ENCODE assay signal across 9 cellular contexts in the genomic region with DNA sequence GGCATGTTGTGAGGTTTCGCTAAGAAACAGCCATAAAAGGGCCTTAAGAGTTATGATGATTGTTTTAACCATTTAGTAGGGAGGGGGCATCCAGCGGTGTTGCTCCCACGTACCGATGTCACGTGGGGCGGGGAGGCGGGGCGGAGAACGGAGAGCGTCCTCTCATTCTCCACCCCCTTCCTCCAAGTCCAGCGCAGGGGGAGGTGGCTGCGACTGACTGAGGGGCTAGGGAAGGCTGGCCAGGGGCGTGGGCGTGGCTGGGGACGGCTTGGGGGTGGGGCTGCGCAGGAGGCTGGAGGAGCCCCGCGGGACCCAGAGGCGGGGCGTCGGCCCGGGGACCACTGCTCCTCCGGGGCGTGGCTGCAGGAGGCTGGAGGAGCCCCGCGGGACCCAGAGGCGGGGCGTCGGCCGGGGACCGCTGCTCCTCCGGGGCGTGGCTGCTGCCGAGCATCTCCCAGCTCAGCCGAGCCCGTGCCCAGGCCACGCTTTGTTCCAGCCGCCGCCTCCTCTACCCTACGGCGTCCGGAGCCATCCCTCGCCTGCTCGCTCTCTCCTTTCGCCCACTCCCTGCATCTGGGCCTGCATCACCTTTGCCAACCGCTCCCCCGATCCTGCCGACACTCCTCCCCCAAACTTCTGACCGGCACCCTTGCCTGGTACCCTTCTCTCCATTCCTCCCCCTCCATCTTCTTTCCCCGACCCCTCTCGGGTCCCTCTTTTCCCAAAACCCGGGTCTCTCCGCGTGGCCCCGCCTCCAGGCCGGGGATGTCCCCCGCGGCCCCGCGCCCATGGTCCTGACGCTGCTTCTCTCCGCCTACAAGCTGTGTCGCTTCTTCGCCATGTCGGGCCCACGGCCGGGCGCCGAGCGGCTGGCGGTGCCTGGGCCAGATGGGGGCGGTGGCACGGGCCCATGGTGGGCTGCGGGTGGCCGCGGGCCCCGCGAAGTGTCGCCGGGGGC. TPM values are rescaled to one million over a fixed set of nuclear protein-coding genes. Genes with fewer than 3 reads are reported as not detected.
A peak's percentile ranks its signal among the peaks of the same experiment; 100 is the strongest.
DNase-seq lines count a peak whose midpoint lies in the region; ATAC-seq and TF ChIP-seq lines count a peak whose summit lies in the region.
"Had no signal": no experiment of that assay in that cellular context is flagged by ENCODE, and none has a peak within 500 bp of the region (broad histone marks: within the 10 kb centered on the region; RNA-seq: fewer than 3 reads in every experiment).

Gene SARM1, plus strand, starts transcription at position 450 of the 958 bp plus-strand sequence. Its CDS starts 339 bp downstream, at position 789.

- ATAC-seq in HG03196 (IDR thresholded peaks at IDR 0.05; ENCODE audit: unreplicated experiment), result peak; percentile 74

- no peak for TF ChIP-seq CTCF in AG04450 (IDR thresholded peaks at IDR 0.05; ENCODE audit: low read depth, low read length)

- CTCF ChIA-PET in AG04450 (lab: Charles Lee), result interaction anchor here (0.6 kb wide), 1 partner anchor 45 kb away, joined by 3 read pairs; no protein-coding TSS in a partner anchor

- peaks cover 7 to 9% of the 10 kb centered on the region in 2 donors for H3K4me1 ChIP-seq in mucosa of rectum (ENCODE audit: control insufficient read depth in 2 of 2, insufficient read depth in 2 of 2, low read length in 2 of 2)

- H3K36me3 ChIP-seq in mucosa of rectum (ENCODE audit: control insufficient read depth in 2 of 2, insufficient read depth in 2 of 2, low read length in 2 of 2), result no peaks in the 10 kb centered on the region

- no peaks in the 10 kb centered on the region for H3K27me3 ChIP-seq in AG04450 (ENCODE audit: control insufficient read depth, insufficient read depth, low read length)
- peaks cover 7 to 9% of the 10 kb centered on the region in 2 donors for H3K27me3 ChIP-seq in mucosa of rectum (ENCODE audit: control insufficient read depth in 2 of 2, insufficient read depth in 2 of 2, low read length in 2 of 2)

- peak; percentile 47 for TF ChIP-seq POLR2A in GM18951 (IDR thresholded peaks at IDR 0.05; ENCODE audit: extremely low read depth, insufficient read depth, insufficient read length)
- TF ChIP-seq POLR2A in erythroblast (IDR thresholded peaks at IDR 0.05; ENCODE audit: low read length), result no peak

- DNase-seq in AG04450 (ENCODE audit: low read depth, low spot score) (peak; percentile 76), NCI-H82 treated with DMSO at 0.1 percent for 48 hours (lab: John Stamatoyannopoulos, UW; ENCODE audit: unreplicated experiment) (peak; percentile 95), activated T-cell treated with anti-CD3 and anti-CD28 coated beads for 1 hour (ENCODE audit: low read depth) (peak; percentile 72), erythroblast (lab: John Stamatoyannopoulos, UW) (peak; percentile 49 to 58)
- DNase-seq in stimulated activated CD8-positive, alpha-beta memory T cell treated with anti-CD3 and anti-CD28 coated beads, Interleukin-4, amount 100 ng/mL, for 1 hour (ENCODE audit: low read depth in 2 of 2, low spot score in 1 of 2), result peak; percentile 60

- H3K9ac ChIP-seq in mucosa of rectum (ENCODE audit: low read depth in 1 of 2, low read length in 2 of 2), result peak within 1 kb of the TSS; percentile 17 to 49

- in situ Hi-C loops in GM18951 (cut with MboI; ENCODE audit: low sequenced_read_pairs, unreplicated experiment), result no loop called here

- H3K4me3 ChIP-seq in AG04450 (ENCODE audit: low read depth, low read length) (peak within 1 kb of the TSS; percentile 69), mucosa of rectum (ENCODE audit: low read length in 2 of 2) (peak within 1 kb of the TSS; percentile 61 to 69)

- H3K27ac ChIP-seq in AG04450 (ENCODE audit: low read depth, low read length), result peak within 1 kb of the TSS; percentile 0
- H3K27ac ChIP-seq in mucosa of rectum (ENCODE audit: low read depth in 2 of 2, low read length in 2 of 2), result peak within 1 kb of the TSS; percentile 23 to 56
- H3K27ac ChIP-seq: HL-60 had no signal

- POLR2A ChIA-PET in AG04450 (lab: Yijun Ruan, JAX), result interaction anchor here (0.6 to 3.8 kb wide), 5 partner anchors 14 to 333 kb away, joined by 3 to 17 read pairs (median 3); partner anchors contain the start of genes IFT20, POLDIP2 and TNFAIP1

- H3K9me3 ChIP-seq in AG04450 (ENCODE audit: control insufficient read depth, insufficient read depth, low read length), result no peaks in the 10 kb centered on the region; the same call in 1 of the 2 replicates
- H3K9me3 ChIP-seq in mucosa of rectum (ENCODE audit: control insufficient read depth in 2 of 2, low read length in 2 of 2), result no peaks in the 10 kb centered on the region

RNA-seq across cellular contexts. Expression of gene SARM1, which starts in this region (rescaled TPM):
- 6.2 and 6.7 TPM in 2 replicates for polyA plus RNA-seq in AG04450 (2011; rRNA removed)
- 10.2 TPM in 2 replicates for polyA minus RNA-seq in AG04450 (2011; rRNA and poly(A)+ RNA removed)

Comparison
In these comparisons a context has a peak if more than half of its experiments do, and no peak if none do; other contexts are left out.
1. Peak in every context shown above with its lines: DNase-seq, ATAC-seq, H3K4me3 ChIP-seq and H3K27ac ChIP-seq.